9 cellular contexts compared by ENCODE assay signal in genomic region chr11:95338430-95338991, GRCh38.
DNase-seq lines count a peak whose midpoint lies in the region; ATAC-seq and TF ChIP-seq lines count a peak whose summit lies in the region.
"Had no signal": no experiment of that assay in that cellular context is flagged by ENCODE, and none has a peak within 500 bp of the region (broad histone marks: within the 10 kb centered on the region; RNA-seq: fewer than 3 reads in every experiment).

No MANE protein-coding gene starts in this region.

- peaks cover 20 to 39% of the 10 kb centered on the region in 2 donors for H3K4me1 ChIP-seq in thoracic aorta (ENCODE audit: control insufficient read depth in 1 of 2, low read depth in 2 of 2)

- no peaks in the 10 kb centered on the region for H3K36me3 ChIP-seq in thoracic aorta

- in situ Hi-C loops in astrocyte of the spinal cord (cut with HindIII; ENCODE audit: low sequenced_read_pairs): no loop called here

- H3K9me3 ChIP-seq in thoracic aorta: no peaks in the 10 kb centered on the region

- peak; percentile 19 for ATAC-seq in left colon
- peak; percentile 68 for ATAC-seq in thoracic aorta (ENCODE audit: insufficient number of reproducible peaks, low FRiP score, low read depth)
- ATAC-seq in naive thymus-derived CD8-positive, alpha-beta T cell: no peak

- POLR2A ChIA-PET in naive thymus-derived CD8-positive, alpha-beta T cell (lab: Charles Lee): interaction anchor here (1.0 kb wide), 1 partner anchor 109 kb away, joined by 3 read pairs; no protein-coding TSS in a partner anchor

- peak; percentile 17 to 80 for DNase-seq in NCI-H524 (lab: John Stamatoyannopoulos, UW)
- no peak for DNase-seq in NCI-H524 treated with DMSO at 0.1 percent for 48 hours (lab: John Stamatoyannopoulos, UW)
- peak; percentile 75 for DNase-seq in astrocyte of the spinal cord (ENCODE audit: low read depth, low spot score)
- DNase-seq in left colon: peak; percentile 25 to 42
- DNase-seq in thoracic aorta (ENCODE audit: low spot score): no peak
- no peak for DNase-seq in naive thymus-derived CD8-positive, alpha-beta T cell
- no peak for DNase-seq in SW 1271 (lab: John Stamatoyannopoulos, UW)
- no peak for DNase-seq in HuH-7.5 (ENCODE audit: low spot score)

- H3K36me3 Mint-ChIP-seq in naive thymus-derived CD8-positive, alpha-beta T cell: no peaks in the 10 kb centered on the region
- H3K36me3 Mint-ChIP-seq: memory B cell had no signal

- H3K4me1 Mint-ChIP-seq in naive thymus-derived CD8-positive, alpha-beta T cell: peaks cover 0 to 5% (median under 1%) of the 10 kb centered on the region in 4 donors

- no peaks in the 10 kb centered on the region for H3K9me3 Mint-ChIP-seq in naive thymus-derived CD8-positive, alpha-beta T cell
- H3K9me3 Mint-ChIP-seq: memory B cell had no signal

- no peak overlapping the region for H3K27ac Mint-ChIP-seq in naive thymus-derived CD8-positive, alpha-beta T cell
- H3K27ac Mint-ChIP-seq: memory B cell had no signal

- peaks cover 0 to 3% (median 0%) of the 10 kb centered on the region in 5 donors for H3K27me3 Mint-ChIP-seq in naive thymus-derived CD8-positive, alpha-beta T cell
- H3K27me3 Mint-ChIP-seq: memory B cell had no signal

- H3K27me3 ChIP-seq in thoracic aorta (replicated peaks; ENCODE audit: insufficient read depth): no peaks in the 10 kb centered on the region

- intact Hi-C loops in left colon (cut with DNase I, micrococcal nuclease): loop anchor here in 1 of 2 donors (5.0 kb wide), 1 partner anchor 106 kb away; the partner anchor contains the start of gene SESN3

- no peak overlapping the region for H3K4me3 ChIP-seq in astrocyte of the spinal cord (ENCODE audit: low read depth, low read length)
- H3K4me3 ChIP-seq in thoracic aorta: peak overlapping the region; percentile 43

- TF ChIP-seq CTCF in astrocyte of the spinal cord (IDR thresholded peaks at IDR 0.05; ENCODE audit: low read depth, low read length) (no peak), thoracic aorta (IDR thresholded peaks at IDR 0.05) (no peak)

- H3K27ac ChIP-seq in thoracic aorta: peak overlapping the region; percentile 81 to 91

- H3K4me3 Mint-ChIP-seq in naive thymus-derived CD8-positive, alpha-beta T cell: no peak overlapping the region
- H3K4me3 Mint-ChIP-seq: memory B cell had no signal

Comparison
In these comparisons a context has a peak if more than half of its experiments do, and no peak if none do; other contexts are left out.
1. DNase-seq: peak in NCI-H524 (2 of 2), astrocyte of the spinal cord (single experiment) and left colon (2 of 2); none in NCI-H524 treated with DMSO at 0.1 percent for 48 hours (single experiment), thoracic aorta (single experiment), naive thymus-derived CD8-positive, alpha-beta T cell (0 of 10), SW 1271 (0 of 2) and HuH-7.5 (single experiment).
2. ATAC-seq: peak in left colon (single experiment) and thoracic aorta (single experiment); none in naive thymus-derived CD8-positive, alpha-beta T cell (0 of 2).